In the genomic region with DNA sequence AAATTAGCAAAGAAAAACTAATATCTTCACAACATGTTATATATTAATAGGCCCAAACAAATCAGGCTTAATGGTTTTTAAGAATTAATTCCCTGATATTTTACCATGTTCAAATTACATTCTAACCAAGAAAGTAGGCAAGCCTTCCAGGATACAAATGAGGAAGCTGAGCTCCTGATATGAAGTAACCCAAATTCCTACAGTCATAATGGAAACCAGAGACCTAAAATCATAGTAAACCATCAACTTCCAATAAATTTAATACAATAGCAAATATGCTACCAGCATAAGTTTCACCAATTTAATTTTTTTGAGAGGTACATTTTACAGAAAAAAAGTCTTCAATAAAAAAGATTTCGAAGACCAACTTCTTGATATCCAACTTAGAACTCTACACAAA, we compare ENCODE assay signal across 19 cellular contexts. TPM values are rescaled to one million over a fixed set of nuclear protein-coding genes. Genes with fewer than 3 reads are reported as not detected.
DNase-seq lines count a peak whose midpoint lies in the region; ATAC-seq and TF ChIP-seq lines count a peak whose summit lies in the region.
"Had no signal": no experiment of that assay in that cellular context is flagged by ENCODE, and none has a peak within 500 bp of the region (broad histone marks: within the 10 kb centered on the region; RNA-seq: fewer than 3 reads in every experiment).

No MANE protein-coding gene starts in this region.

- TF ChIP-seq CTCF in HFFc6 (IDR thresholded peaks at IDR 0.05) (no peak), mammary epithelial cell (conservative IDR thresholded peaks at IDR 0.05 in 1 of 2, IDR thresholded peaks at IDR 0.05 in 1 of 2; ENCODE audit: extremely low read depth in 1 of 2, insufficient read depth in 1 of 2, low read depth in 1 of 2, low read length in 2 of 2) (no peak), kidney epithelial cell (IDR thresholded peaks at IDR 0.05; ENCODE audit: insufficient read depth, low read length, poor library complexity, severe bottlenecking) (no peak), heart right ventricle (IDR thresholded peaks at IDR 0.05) (no peak)

- DNase-seq in HFFc6 (no peak), mammary epithelial cell (no peak), kidney epithelial cell (ENCODE audit: low read depth) (no peak), NCI-H2029 treated with DMSO at 0.1 percent for 48 hours (lab: John Stamatoyannopoulos, UW) (no peak), heart right ventricle (no peak), NCI-H1105 (lab: John Stamatoyannopoulos, UW) (no peak)
- DNase-seq: activated CD4-positive, CD25-positive, alpha-beta regulatory T cell treated with anti-CD3 and anti-CD28 coated beads, Interleukin-2, amount 50 U/mL, for 72 hours; amniotic stem cell; colonic mucosa; islet precursor cell; MV-4-11; NCI-H2081 treated with DMSO at 0.1 percent for 48 hours; NCI-H510A treated with DMSO at 0.1 percent for 48 hours; nephron progenitor cell; uterus had no signal

- H3K4me1 ChIP-seq in ACC112 (ENCODE audit: control insufficient read depth, insufficient read depth, low read length, unreplicated experiment) (peaks cover 51% of the 10 kb centered on the region), mammary epithelial cell (ENCODE audit: insufficient read depth, low read length) (peaks cover 41% of the 10 kb centered on the region), heart right ventricle (peaks cover 0 to 62% (median 33%) of the 10 kb centered on the region in 9 donors)
- H3K4me1 ChIP-seq: colonic mucosa had no signal

- H4K20me1 ChIP-seq in mammary epithelial cell (ENCODE audit: insufficient read depth, low read length), result peaks cover 8% of the 10 kb centered on the region

- peaks cover 19% of the 10 kb centered on the region for H3K4me1 Mint-ChIP-seq in HFFc6 (ENCODE audit: low read depth)

- H3K9me3 ChIP-seq in mammary epithelial cell (replicated peaks; ENCODE audit: insufficient read depth, low read length) (no peaks in the 10 kb centered on the region), heart right ventricle (no peaks in the 10 kb centered on the region)
- H3K9me3 ChIP-seq: colonic mucosa, uterus had no signal

- H3K4me3 Mint-ChIP-seq in HFFc6, result peak overlapping the region; percentile 97

- dilution Hi-C loops in mammary epithelial cell (cut with HindIII; ENCODE audit: low sequenced_read_pairs), result loop anchor here (10.0 kb wide), 1 partner anchor 87 kb away; no protein-coding TSS in a partner anchor

- H3K27me3 ChIP-seq in ACC112 (ENCODE audit: insufficient read depth, low read length), result no peaks in the 10 kb centered on the region
- H3K27me3 ChIP-seq in mammary epithelial cell (ENCODE audit: insufficient read depth, low read length), result no peaks in the 10 kb centered on the region
- H3K27me3 ChIP-seq in kidney epithelial cell (ENCODE audit: control insufficient read depth, insufficient read depth, low read length), result no peaks in the 10 kb centered on the region
- H3K27me3 ChIP-seq in heart right ventricle, result peaks cover 0 to 9% (median 0%) of the 10 kb centered on the region in 7 donors
- H3K27me3 ChIP-seq: colonic mucosa, SJSA1, uterus had no signal

- in situ Hi-C loops in mammary epithelial cell (cut with MboI; ENCODE audit: low sequenced_read_pairs in 2 of 2), result no loop called here

- H3K79me2 ChIP-seq in ACC112 (ENCODE audit: control insufficient read depth, insufficient read depth, low read length, unreplicated experiment) (peaks cover 96% of the 10 kb centered on the region), mammary epithelial cell (ENCODE audit: insufficient read depth, low read length) (peaks cover 92% of the 10 kb centered on the region)

- BruUV-seq in mammary epithelial cell (replicated peaks; lab: Mats Ljungman, UMichigan), result no TSS peak

- no peaks in the 10 kb centered on the region for H3K27me3 Mint-ChIP-seq in HFFc6 (ENCODE audit: insufficient read depth)

- no peak overlapping the region for H2AFZ ChIP-seq in ACC112 (ENCODE audit: low read length, unreplicated experiment)
- no peak overlapping the region for H2AFZ ChIP-seq in mammary epithelial cell (ENCODE audit: low read depth, low read length)

- intact Hi-C loops in mammary epithelial cell (cut with micrococcal nuclease), result no loop called here
- intact Hi-C loops in heart right ventricle (cut with DNase I), result loop anchor here in 1 of 10 donors (5.0 kb wide), 1 partner anchor 300 kb away; no protein-coding TSS in a partner anchor

- peaks cover 5% of the 10 kb centered on the region; the same call in 1 of the 2 replicates for H3K9me3 Mint-ChIP-seq in HFFc6
- H3K9me3 Mint-ChIP-seq: activated T-helper 2 cell treated with anti-CD3 and anti-CD28 coated beads, Interferon-gamma antibody, Interleukin-2, Interleukin-4, amounts not matched to agents 10 μg/mL and 5 μg/mL and 100 μg/mL, durations not matched to agents 14 hours and 24 hours and 36 hours; nephron progenitor cell had no signal

- H3K27ac ChIP-seq in ACC112 (ENCODE audit: low read depth, low read length) (peak overlapping the region; percentile 41), mammary epithelial cell (ENCODE audit: insufficient read depth, low read depth, low read length) (peak overlapping the region; percentile 60), heart right ventricle (no peak overlapping the region)
- H3K27ac ChIP-seq: colonic mucosa, SJSA1, uterus had no signal

- peaks cover 57% of the 10 kb centered on the region for H3K36me3 Mint-ChIP-seq in HFFc6 (ENCODE audit: low read depth)

- 86% methylated on average over 1 of the region's 1 CpG for WGBS in mammary epithelial cell (ENCODE audit: low coverage, missing lambda C conversion rate)
- 38 to 40% methylated on average over 1 of the region's 1 CpG for WGBS in heart right ventricle, 2 donors

- H3K9ac ChIP-seq in mammary epithelial cell (ENCODE audit: insufficient read depth, low read length), result peak overlapping the region; percentile 48

- peak overlapping the region; percentile 81 for H3K4me2 ChIP-seq in mammary epithelial cell (ENCODE audit: insufficient read depth, low read depth, low read length)

- H3K4me3 ChIP-seq in ACC112 (ENCODE audit: low read depth, low read length), result peak overlapping the region; percentile 99
- H3K4me3 ChIP-seq in mammary epithelial cell (replicated peaks in 1 of 3; ENCODE audit: insufficient read depth in 1 of 3, low read depth in 2 of 3, low read length in 3 of 3), result peak overlapping the region; percentile 83 to 94 (median 93)
- peak overlapping the region; percentile 96 for H3K4me3 ChIP-seq in kidney epithelial cell (ENCODE audit: low read depth, low read length)
- no peak overlapping the region for H3K4me3 ChIP-seq in heart right ventricle
- H3K4me3 ChIP-seq: colonic mucosa, SJSA1, uterus had no signal

- H3K36me3 ChIP-seq in ACC112 (ENCODE audit: insufficient read depth, low read length) (peaks cover 58% of the 10 kb centered on the region), mammary epithelial cell (ENCODE audit: insufficient read depth, low read length) (peaks cover 19% of the 10 kb centered on the region), kidney epithelial cell (ENCODE audit: control insufficient read depth, insufficient read depth, low read length) (peaks cover 3% of the 10 kb centered on the region), heart right ventricle (no peaks in the 10 kb centered on the region)
- H3K36me3 ChIP-seq: colonic mucosa, uterus had no signal

- CTCF ChIA-PET in mammary epithelial cell (lab: Charles Lee; ENCODE audit: low non-redundant PET), result no interaction called here

- ATAC-seq in GM18868 (IDR thresholded peaks at IDR 0.05; ENCODE audit: unreplicated experiment), result no peak
- ATAC-seq in heart right ventricle, result no peak

- H3K27ac Mint-ChIP-seq in HFFc6, result no peak overlapping the region; the same call in 1 of the 2 replicates
- H3K27ac Mint-ChIP-seq: activated T-helper 2 cell treated with anti-CD3 and anti-CD28 coated beads, Interferon-gamma antibody, Interleukin-2, Interleukin-4, amounts not matched to agents 10 μg/mL and 5 μg/mL and 100 μg/mL, durations not matched to agents 14 hours and 24 hours and 36 hours; nephron progenitor cell had no signal

RNA-seq across cellular contexts. Expression of a gene that starts 3.8 kb away (rescaled TPM):
- total RNA-seq in HFFc6 (2021; fragmentation: NEBNext Ultra II Directional; extraction: Animal tissue kit (Norgen Biotek cat#: 25700)), result 100 to 1,000 TPM; 199 to 436 (median 233) TPM
- total RNA-seq in mammary epithelial cell (100 to 1,000 TPM; 310 to 337 TPM), kidney epithelial cell (553 and 624 TPM in 2 replicates), heart right ventricle (10 to 100 TPM; 24.6 to 97.4 (median 48.4) TPM)
- polyA plus RNA-seq in mammary epithelial cell (355 TPM), heart right ventricle (10 to 100 TPM; 11.9 to 29.7 TPM)
- polyA minus RNA-seq in mammary epithelial cell, result 433 TPM

Comparison
In these comparisons a context has a peak if more than half of its experiments do, and no peak if none do; other contexts are left out.
1. H3K27ac ChIP-seq: peak in ACC112 (single experiment) and mammary epithelial cell (single experiment); none in heart right ventricle (0 of 10).
2. H3K4me3 ChIP-seq: peak in ACC112 (single experiment), mammary epithelial cell (3 of 3) and kidney epithelial cell (single experiment); none in heart right ventricle (0 of 10).